In genomic region chr17:16380640-16381495, GRCh38 we compare ENCODE assay signal across 8 cellular contexts. TPM values are rescaled to one million over a fixed set of nuclear protein-coding genes. Genes with fewer than 3 reads are reported as not detected.
A peak's percentile ranks its signal among the peaks of the same experiment; 100 is the strongest.
DNase-seq lines count a peak whose midpoint lies in the region; ATAC-seq and TF ChIP-seq lines count a peak whose summit lies in the region.

TSS of gene UBB (plus strand) at chr17:16381091. CDS start at chr17:16381908, 817 bp downstream.

- peak within 1 kb of the TSS; percentile 99 to 100 (median 100) for H3K27ac Mint-ChIP-seq in IgD-negative memory B cell

- H3K9me3 Mint-ChIP-seq in IgD-negative memory B cell, result peaks cover 0 to 2% (median 1%) of the 10 kb centered on the region in 3 donors

- DNase-seq in DMS153 (lab: John Stamatoyannopoulos, UW), result peak; percentile 91
- DNase-seq in Peyer's patch, result peak; percentile 94 to 98 (median 97)
- peak; percentile 93 to 94 for DNase-seq in activated T-cell treated with anti-CD3 and anti-CD28 coated beads, Interleukin-2, amount 50 U/mL, for 48 hours
- peak; percentile 99 for DNase-seq in esophagus muscularis mucosa (ENCODE audit: extremely low spot score)
- DNase-seq in myocyte (ENCODE audit: low read depth), result peak; percentile 98
- peak; percentile 88 to 97 for DNase-seq in stimulated activated CD8-positive, alpha-beta memory T cell treated with anti-CD3 and anti-CD28 coated beads, Interleukin-7, amount 100 ng/mL, for 48 hours (ENCODE audit: extremely low read depth in 1 of 2, low read depth in 1 of 2)

- H3K36me3 Mint-ChIP-seq in IgD-negative memory B cell, result no peaks in the 10 kb centered on the region

- H3K9me3 ChIP-seq in Peyer's patch (no peaks in the 10 kb centered on the region), esophagus muscularis mucosa (no peaks in the 10 kb centered on the region)

- H3K27ac ChIP-seq in Peyer's patch (peak within 1 kb of the TSS; percentile 87 to 95 (median 92)), esophagus muscularis mucosa (replicated peaks in 1 of 4) (peak within 1 kb of the TSS; percentile 93 to 96 (median 94))

- peaks cover 0 to 36% (median 0%) of the 10 kb centered on the region in 4 donors for H3K4me1 ChIP-seq in Peyer's patch
- peaks cover 37 to 44% (median 39%) of the 10 kb centered on the region in 4 donors for H3K4me1 ChIP-seq in esophagus muscularis mucosa

- H3K27me3 ChIP-seq in Peyer's patch (no peaks in the 10 kb centered on the region), esophagus muscularis mucosa (no peaks in the 10 kb centered on the region)

- ATAC-seq in GM21528 (IDR thresholded peaks at IDR 0.05; ENCODE audit: low FRiP score, unreplicated experiment), result peak; percentile 93

- H3K4me3 ChIP-seq in Peyer's patch, result peak within 1 kb of the TSS; percentile 62 to 76 (median 67)
- H3K4me3 ChIP-seq in esophagus muscularis mucosa, result peak within 1 kb of the TSS; percentile 65 to 93 (median 80)

- peak; percentile 98 to 99 for TF ChIP-seq POLR2A in Peyer's patch (IDR thresholded peaks at IDR 0.05)
- peak; percentile 88 for TF ChIP-seq POLR2A in esophagus muscularis mucosa (IDR thresholded peaks at IDR 0.05; ENCODE audit: low read depth)

- H3K27me3 Mint-ChIP-seq in IgD-negative memory B cell, result peaks cover 2% of the 10 kb centered on the region

- intact Hi-C loops in esophagus muscularis mucosa (cut with DNase I), result no loop called here

- H3K4me1 Mint-ChIP-seq in IgD-negative memory B cell, result peaks cover 30 to 38% (median 31%) of the 10 kb centered on the region in 3 donors

- under 1% methylated on average over 49 of the region's 67 CpGs for WGBS in esophagus muscularis mucosa

- no peak for TF ChIP-seq EP300 in esophagus muscularis mucosa (IDR thresholded peaks at IDR 0.05)

- H3K4me3 Mint-ChIP-seq in IgD-negative memory B cell, result peak within 1 kb of the TSS; percentile 93 to 99 (median 98)

- TF ChIP-seq CTCF in Peyer's patch (IDR thresholded peaks at IDR 0.05) (peak in 1 of 6 experiments; percentile 6), esophagus muscularis mucosa (IDR thresholded peaks at IDR 0.05) (no peak)

- H3K36me3 ChIP-seq in Peyer's patch, result peaks cover 0 to 17% (median 0%) of the 10 kb centered on the region in 3 donors
- peaks cover 13 to 24% (median 22%) of the 10 kb centered on the region in 4 donors for H3K36me3 ChIP-seq in esophagus muscularis mucosa

RNA-seq across cellular contexts. Expression of gene UBB, which starts in this region (rescaled TPM):
- polyA plus RNA-seq in IgD-negative memory B cell, result 2,178 TPM
- total RNA-seq in Peyer's patch (100 to 1,000 TPM; 574 to 927 (median 633) TPM), esophagus muscularis mucosa (1,000 to 10,000 TPM in 2 of 4 donors, 100 to 1,000 TPM in 2; 713 to 1,130 (median 983) TPM), myocyte (823 and 904 TPM in 2 replicates)
- 2,496 TPM for polyA plus RNA-seq in myocyte (2012)

Comparison
In these comparisons a context has a peak if more than half of its experiments do, and no peak if none do; other contexts are left out.
1. Peak in every context shown above with its lines: DNase-seq, ATAC-seq, H3K4me3 ChIP-seq and H3K27ac ChIP-seq.